Comparison of ENCODE assay signal across 21 cellular contexts in genomic region chr3:188786424-188786823, GRCh38.
"Had no signal": no experiment of that assay in that cellular context is flagged by ENCODE, and none has a peak within 500 bp of the region (broad histone marks: within the 10 kb centered on the region; RNA-seq: fewer than 3 reads in every experiment).

No MANE protein-coding gene starts in this region.

- H3K27ac ChIP-seq: HL-60, RWPE1 had no signal

- ATAC-seq: Panc1 had no signal

- H3K9ac ChIP-seq: SK-N-SH had no signal

- DNase-seq: Karpas-422, KG1, MM.1S, NCI-H1092 treated with DMSO at 0.1 percent for 48 hours, NCI-H1436, NCI-H187, NCI-H2029, NCI-H2081 treated with DMSO at 0.1 percent for 48 hours, NCI-H2171, NCI-H226, NCI-H446, NCI-H510A, NCI-H524 treated with DMSO at 0.1 percent for 48 hours, NCI-H69, NCI-H774, SHP77, SK-N-SH had no signal

- H3K4me2 ChIP-seq: SK-N-SH had no signal

- FAIRE-seq: HTR-8/SVneo had no signal

- H3K9me3 ChIP-seq: SK-N-SH had no signal

- H3K9me2 ChIP-seq: SK-N-SH had no signal
